Comparison of ENCODE assay signal across 8 cellular contexts in genomic region chr14:59918824-59919581, GRCh38. TPM values are rescaled to one million over a fixed set of nuclear protein-coding genes. Genes with fewer than 3 reads are reported as not detected.
DNase-seq lines count a peak whose midpoint lies in the region; ATAC-seq, FAIRE-seq and TF ChIP-seq lines count a peak whose summit lies in the region.

No MANE protein-coding gene starts in this region.

- intact Hi-C loops in activated CD8-positive, alpha-beta T cell treated with anti-CD3 and anti-CD28 coated beads for 36 hours (cut with micrococcal nuclease), result no loop called here

- H3F3A ChIP-seq in neural cell (ENCODE audit: insufficient read depth, low read length, poor library complexity, severe bottlenecking), result no peaks in the 10 kb centered on the region

- peak; percentile 78 for TF ChIP-seq RAD21 in neural cell (conservative IDR thresholded peaks at IDR 0.05)

- POLR2A ChIA-PET in activated CD8-positive, alpha-beta T cell treated with anti-CD3 and anti-CD28 coated beads for 36 hours (lab: Charles Lee), result no interaction called here

- peak overlapping the region; percentile 65 for H2AFZ ChIP-seq in neural cell (ENCODE audit: low read depth, low read length)

- peak; percentile 66 for ATAC-seq in GM21367 (IDR thresholded peaks at IDR 0.05; ENCODE audit: unreplicated experiment)
- peak; percentile 60 for ATAC-seq in activated CD8-positive, alpha-beta T cell treated with anti-CD3 and anti-CD28 coated beads for 36 hours
- no peak for ATAC-seq in GM18520 (IDR thresholded peaks at IDR 0.05; ENCODE audit: unreplicated experiment)
- no peak for ATAC-seq in HG03135 (IDR thresholded peaks at IDR 0.05; ENCODE audit: unreplicated experiment)

- H3K4me3 ChIP-seq in foreskin fibroblast (ENCODE audit: low read depth in 1 of 2, low read length in 2 of 2) (peak overlapping the region; percentile 24 to 47), neural cell (ENCODE audit: low read length) (peak overlapping the region; percentile 84)

- peaks cover 8% of the 10 kb centered on the region for H3K4me1 Mint-ChIP-seq in activated CD8-positive, alpha-beta T cell treated with anti-CD3 and anti-CD28 coated beads for 36 hours (ENCODE audit: low read depth)

- TF ChIP-seq EP300 in neural cell (conservative IDR thresholded peaks at IDR 0.05; ENCODE audit: poor library complexity, severe bottlenecking), result no peak

- H3K27ac Mint-ChIP-seq in activated CD8-positive, alpha-beta T cell treated with anti-CD3 and anti-CD28 coated beads for 36 hours, result peak overlapping the region; percentile 36

- no peaks in the 10 kb centered on the region for H3K9me3 ChIP-seq in neural cell (ENCODE audit: low read length)

- DNase-seq in D721Med (ENCODE audit: insufficient read length, low spot score) (peak; percentile 21), NCI-H146 (lab: John Stamatoyannopoulos, UW) (peak; percentile 12), foreskin fibroblast (peak in 1 of 2 donors; percentile 48)
- DNase-seq in activated CD8-positive, alpha-beta T cell treated with anti-CD3 and anti-CD28 coated beads for 36 hours, result peak; percentile 63

- no peaks in the 10 kb centered on the region for H3K36me3 ChIP-seq in neural cell (ENCODE audit: insufficient read depth, low read length)

- no peaks in the 10 kb centered on the region for H3K36me3 Mint-ChIP-seq in activated CD8-positive, alpha-beta T cell treated with anti-CD3 and anti-CD28 coated beads for 36 hours (ENCODE audit: low read depth)

- H3K79me2 ChIP-seq in neural cell (replicated peaks; ENCODE audit: insufficient read depth, low read length), result peaks cover 13% of the 10 kb centered on the region

- H3K9me2 ChIP-seq in neural cell (ENCODE audit: insufficient read depth, low read length), result no peaks in the 10 kb centered on the region

- H3K9me3 Mint-ChIP-seq in activated CD8-positive, alpha-beta T cell treated with anti-CD3 and anti-CD28 coated beads for 36 hours, result no peaks in the 10 kb centered on the region

- peak overlapping the region; percentile 63 for H3K27ac ChIP-seq in neural cell (ENCODE audit: low read length)

- no peaks in the 10 kb centered on the region for H4K20me1 ChIP-seq in neural cell (ENCODE audit: insufficient read depth)

- FAIRE-seq in D721Med (lab: Jason Lieb, UNC), result peak; percentile 16

- H3K4me2 ChIP-seq in neural cell (ENCODE audit: low read length), result peak overlapping the region; percentile 79

- TF ChIP-seq CTCF in D721Med (IDR thresholded peaks at IDR 0.05; ENCODE audit: insufficient read depth, missing control alignments) (peak; percentile 53), foreskin fibroblast (IDR thresholded peaks at IDR 0.05; ENCODE audit: low read depth, low read length) (peak; percentile 30), neural cell (IDR thresholded peaks at IDR 0.05; ENCODE audit: poor library complexity, severe bottlenecking) (peak; percentile 77)
- peak; percentile 69 for TF ChIP-seq CTCF in activated CD8-positive, alpha-beta T cell treated with anti-CD3 and anti-CD28 coated beads for 36 hours (IDR thresholded peaks at IDR 0.05)

- H3K27me3 Mint-ChIP-seq in activated CD8-positive, alpha-beta T cell treated with anti-CD3 and anti-CD28 coated beads for 36 hours, result peaks cover 27% of the 10 kb centered on the region

- peak overlapping the region; percentile 73 for H3K4me3 Mint-ChIP-seq in activated CD8-positive, alpha-beta T cell treated with anti-CD3 and anti-CD28 coated beads for 36 hours

- CTCF ChIA-PET in activated CD8-positive, alpha-beta T cell treated with anti-CD3 and anti-CD28 coated beads for 36 hours (lab: Charles Lee), result interaction anchor here (1.1 to 2.8 kb wide), 4 partner anchors 21 to 411 kb away, joined by 3 to 14 read pairs (median 4); no protein-coding TSS in a partner anchor

- peak overlapping the region; percentile 69 for H3K9ac ChIP-seq in neural cell (ENCODE audit: low read length)

- H3K27me3 ChIP-seq in neural cell (ENCODE audit: insufficient read depth, low read depth, low read length), result no peaks in the 10 kb centered on the region

TF ChIP-seq in neural cell, 6 proteins besides CTCF, POLR2A, EP300 and RAD21:
- TF ChIP-seq POLR2AphosphoS5 (IDR thresholded peaks at IDR 0.05) (no peak), SMC3 (conservative IDR thresholded peaks at IDR 0.05; ENCODE audit: poor library complexity) (peak; percentile 88)

RNA-seq across cellular contexts. Expression of gene LRRC9, which starts 0.9 kb away (rescaled TPM):
- not detected for total RNA-seq in activated CD8-positive, alpha-beta T cell treated with anti-CD3 and anti-CD28 coated beads for 36 hours
- 0.40 and 1.3 TPM in 2 replicates for polyA plus RNA-seq in neural cell
- 3.2 and 4.1 TPM in 2 replicates for polyA minus RNA-seq in neural cell

RNA-seq across cellular contexts. Expression of gene RTN1, which starts 48.4 kb away (rescaled TPM):
- not detected for total RNA-seq in activated CD8-positive, alpha-beta T cell treated with anti-CD3 and anti-CD28 coated beads for 36 hours
- polyA plus RNA-seq in neural cell, result 1,138 and 1,179 TPM in 2 replicates
- polyA minus RNA-seq in neural cell, result 469 and 508 TPM in 2 replicates

Comparison
In these comparisons a context has a peak if more than half of its experiments do, and no peak if none do; other contexts are left out.
1. ATAC-seq: peak in GM21367 (single experiment) and activated CD8-positive, alpha-beta T cell treated with anti-CD3 and anti-CD28 coated beads for 36 hours (single experiment); none in GM18520 (single experiment) and HG03135 (single experiment).
2. Peak in every context shown above with its lines, with median percentiles within 50 percentile points of each other: CTCF ChIP-seq.